ENCODE assay signal across 8 cellular contexts in genomic region chr2:177906041-177906718, GRCh38.
A peak's percentile ranks its signal among the peaks of the same experiment; 100 is the strongest.
DNase-seq lines count a peak whose midpoint lies in the region; ATAC-seq and TF ChIP-seq lines count a peak whose summit lies in the region.

No MANE protein-coding gene starts in this region.

- no peaks in the 10 kb centered on the region for H3K9me3 ChIP-seq in fibroblast of lung (ENCODE audit: control insufficient read depth, insufficient read depth, low read depth, low read length)
- no peaks in the 10 kb centered on the region for H3K9me3 ChIP-seq in tibial nerve

- TF ChIP-seq EP300 in tibial nerve (IDR thresholded peaks at IDR 0.05) = no peak

- H3K27ac ChIP-seq in fibroblast of lung (ENCODE audit: insufficient read depth, low read length) (no peak overlapping the region), tibial nerve (no peak overlapping the region)

- CTCF ChIA-PET in Calu3 (lab: Charles Lee) = no interaction called here

- H3K27ac Mint-ChIP-seq in Calu3 (ENCODE audit: unreplicated experiment) = no peak overlapping the region

- DNase-seq in Calu3 (peak; percentile 85), NCI-H748 treated with DMSO at 0.1 percent for 48 hours (lab: John Stamatoyannopoulos, UW) (peak; percentile 21), activated T-cell treated with anti-CD3 and anti-CD28 coated beads for 1 hour (ENCODE audit: low read depth) (peak; percentile 27), fibroblast of lung (ENCODE audit: low read depth in 2 of 2) (peak; percentile 33 to 43), nucleus accumbens (lab: John Stamatoyannopoulos, UW) (peak in 39 of 56 donors; percentile 0 to 51 (median 8)), tibial nerve (ENCODE audit: low spot score in 2 of 2) (peak; percentile 28 to 41)

- H3K27me3 ChIP-seq in fibroblast of lung (ENCODE audit: control insufficient read depth, insufficient read depth, low read length) (no peaks in the 10 kb centered on the region), tibial nerve (no peaks in the 10 kb centered on the region)

- intact Hi-C loops in Calu3 (cut with micrococcal nuclease; ENCODE audit: unreplicated experiment) = loop anchor here (5.0 to 10.0 kb wide), 3 partner anchors 124 to 509 kb away; partner anchors contain the start of gene PDE11A

- peaks cover 24% of the 10 kb centered on the region for H3K4me1 Mint-ChIP-seq in Calu3 (ENCODE audit: low read depth, unreplicated experiment)

- H3K36me3 Mint-ChIP-seq in Calu3 (ENCODE audit: insufficient read depth, unreplicated experiment) = no peaks in the 10 kb centered on the region

- TF ChIP-seq POLR2A in tibial nerve (IDR thresholded peaks at IDR 0.05) = no peak

- no peak overlapping the region for H3K4me3 ChIP-seq in fibroblast of lung (replicated peaks in 1 of 4; ENCODE audit: control extremely low read depth in 1 of 4, insufficient read depth in 1 of 4, low read depth in 3 of 4, low read length in 4 of 4)
- H3K4me3 ChIP-seq in tibial nerve = no peak overlapping the region

- H3K9me3 Mint-ChIP-seq in Calu3 (ENCODE audit: low read depth, unreplicated experiment) = no peaks in the 10 kb centered on the region

- H3K9ac ChIP-seq in fibroblast of lung (ENCODE audit: insufficient read depth, low read length) = no peak overlapping the region

- H3K36me3 ChIP-seq in fibroblast of lung (ENCODE audit: control insufficient read depth, insufficient read depth, low read length) (no peaks in the 10 kb centered on the region), tibial nerve (no peaks in the 10 kb centered on the region)

- H4K20me1 ChIP-seq in fibroblast of lung (ENCODE audit: control insufficient read depth, extremely low read depth, insufficient read depth, low read length) = no peaks in the 10 kb centered on the region

- H3K79me2 ChIP-seq in fibroblast of lung (ENCODE audit: control insufficient read depth, insufficient read depth, low read length) = no peaks in the 10 kb centered on the region

- ATAC-seq in GM19467 (IDR thresholded peaks at IDR 0.05; ENCODE audit: unreplicated experiment) (peak; percentile 92), HG03521 (IDR thresholded peaks at IDR 0.05; ENCODE audit: unreplicated experiment) (peak; percentile 95)

- H2AFZ ChIP-seq in fibroblast of lung (ENCODE audit: low read length) = no peak overlapping the region

- H3K4me2 ChIP-seq in fibroblast of lung (ENCODE audit: extremely low read depth, insufficient read depth, low read length) = no peak overlapping the region

- H3K4me1 ChIP-seq in fibroblast of lung (ENCODE audit: control insufficient read depth, extremely low read depth, insufficient read depth, low read length) = no peaks in the 10 kb centered on the region
- no peaks in the 10 kb centered on the region for H3K4me1 ChIP-seq in tibial nerve

- 26 to 27% methylated on average over 12 of the region's 12 CpGs for WGBS in tibial nerve, 2 donors

- TF ChIP-seq CTCF in Calu3 (IDR thresholded peaks at IDR 0.05; ENCODE audit: unreplicated experiment) = peak; percentile 84
- TF ChIP-seq CTCF in fibroblast of lung (conservative IDR thresholded peaks at IDR 0.05 in 1 of 2, IDR thresholded peaks at IDR 0.05 in 1 of 2; ENCODE audit: low read depth in 1 of 2, low read length in 2 of 2) = peak; percentile 86 to 87
- peak; percentile 50 to 73 (median 60) for TF ChIP-seq CTCF in tibial nerve (IDR thresholded peaks at IDR 0.05)

- H3K27me3 Mint-ChIP-seq in Calu3 (ENCODE audit: unreplicated experiment) = no peaks in the 10 kb centered on the region

- BruUV-seq in Calu3 (replicated peaks; lab: Mats Ljungman, UMichigan) = no TSS peak

- H3K4me3 Mint-ChIP-seq in Calu3 (ENCODE audit: low read depth, unreplicated experiment) = no peak overlapping the region

Comparison
In these comparisons a context has a peak if more than half of its experiments do, and no peak if none do; other contexts are left out.
1. DNase-seq: peak in every context shown above with its lines; median percentile 85 in Calu3; 38 in fibroblast of lung; 34 in tibial nerve; 27 in activated T-cell treated with anti-CD3 and anti-CD28 coated beads for 1 hour; 21 in NCI-H748 treated with DMSO at 0.1 percent for 48 hours; 8 in nucleus accumbens.